Comparison of ENCODE assay signal across 7 cellular contexts in genomic region chr1:240888039-240888786, GRCh38.
DNase-seq lines count a peak whose midpoint lies in the region; ATAC-seq, FAIRE-seq and TF ChIP-seq lines count a peak whose summit lies in the region.

No MANE protein-coding gene starts in this region.

- H3K4me1 ChIP-seq in IMR-90 (ENCODE audit: control insufficient read depth, insufficient read depth, low read length) (no peaks in the 10 kb centered on the region), hepatocyte (ENCODE audit: insufficient read depth) (no peaks in the 10 kb centered on the region)

- no peak overlapping the region for H2AK9ac ChIP-seq in IMR-90 (replicated peaks; ENCODE audit: low read depth, low read length, poor library complexity)

- H2BK120ac ChIP-seq in IMR-90 (ENCODE audit: low read depth, low read length), result no peak overlapping the region

- POLR2A ChIA-PET in IMR-90 (lab: Charles Lee; ENCODE audit: unreplicated experiment), result no interaction called here

- H3K9me1 ChIP-seq in IMR-90 (ENCODE audit: insufficient read depth, low read length), result no peaks in the 10 kb centered on the region

- in situ Hi-C loops in IMR-90 (cut with MboI; ENCODE audit: low sequenced_read_pairs), result no loop called here

- H3K23ac ChIP-seq in IMR-90 (ENCODE audit: low read depth, low read length), result no peak overlapping the region

- TF ChIP-seq RAD21 in IMR-90 (IDR thresholded peaks at IDR 0.05; ENCODE audit: low read length), result peak; percentile 48

- H2BK15ac ChIP-seq in IMR-90 (ENCODE audit: low read depth, low read length), result no peak overlapping the region

- H3K27ac ChIP-seq in IMR-90 (ENCODE audit: insufficient read depth, low read length) (no peak overlapping the region), hepatocyte (no peak overlapping the region)

- no peaks in the 10 kb centered on the region for H3K79me2 ChIP-seq in hepatocyte

- BruUV-seq in IMR-90 (replicated peaks; lab: Mats Ljungman, UMichigan), result no TSS peak

- H3K18ac ChIP-seq in IMR-90 (ENCODE audit: low read depth, low read length), result no peak overlapping the region

- no peak overlapping the region for H4K5ac ChIP-seq in IMR-90 (ENCODE audit: low read depth, low read length)

- H4K91ac ChIP-seq in IMR-90 (ENCODE audit: insufficient read depth, low read depth, low read length), result no peak overlapping the region

- H3K4ac ChIP-seq in IMR-90 (ENCODE audit: low read depth, low read length), result no peak overlapping the region

- H3K56ac ChIP-seq in IMR-90 (ENCODE audit: extremely low read depth, insufficient read depth, low read length), result no peak overlapping the region

- no peak overlapping the region for H2BK20ac ChIP-seq in IMR-90 (ENCODE audit: low read depth, low read length)

- H3K14ac ChIP-seq in IMR-90 (replicated peaks; ENCODE audit: low read depth, low read length), result no peak overlapping the region

- H3K4me3 ChIP-seq in IMR-90 (ENCODE audit: insufficient read depth, low read depth, low read length) (no peak overlapping the region), hepatocyte (no peak overlapping the region), lower leg skin (ENCODE audit: low read depth, poor library complexity, severe bottlenecking) (no peak overlapping the region)

- no peak for FAIRE-seq in urothelium cell line (lab: Jason Lieb, UNC)

- no peak overlapping the region for H4K8ac ChIP-seq in IMR-90 (ENCODE audit: low read depth in 2 of 2, low read length in 2 of 2)

- no peak overlapping the region for H2AFZ ChIP-seq in IMR-90 (replicated peaks; ENCODE audit: low read length, poor library complexity)
- no peak overlapping the region for H2AFZ ChIP-seq in hepatocyte

- H3K9me3 ChIP-seq in IMR-90 (ENCODE audit: control insufficient read depth, insufficient read depth, low read length) (no peaks in the 10 kb centered on the region), hepatocyte (ENCODE audit: low read depth) (no peaks in the 10 kb centered on the region)

- no peaks in the 10 kb centered on the region for H3K9me2 ChIP-seq in hepatocyte (replicated peaks; ENCODE audit: insufficient read depth)

- H3K79me1 ChIP-seq in IMR-90 (ENCODE audit: low read depth in 1 of 2, low read length in 2 of 2), result no peaks in the 10 kb centered on the region

- H3K4me2 ChIP-seq in IMR-90 (ENCODE audit: low read depth, low read length) (no peak overlapping the region), hepatocyte (no peak overlapping the region)

- H3K9ac ChIP-seq in IMR-90 (ENCODE audit: low read depth, low read length), result no peak overlapping the region

- CTCF ChIA-PET in IMR-90 (lab: Yijun Ruan, JAX), result interaction anchor here (0.6 to 1.0 kb wide), 8 partner anchors 14 to 156 kb away, joined by 3 to 6 read pairs (median 3); no protein-coding TSS in a partner anchor

- no peak overlapping the region for H2BK5ac ChIP-seq in IMR-90 (ENCODE audit: low read depth, low read length, poor library complexity, severe bottlenecking)

- H2AK5ac ChIP-seq in IMR-90 (ENCODE audit: low read depth, low read length), result no peak overlapping the region

- H3K27me3 ChIP-seq in IMR-90 (ENCODE audit: control insufficient read depth, insufficient read depth, low read length), result no peaks in the 10 kb centered on the region
- no peaks in the 10 kb centered on the region for H3K27me3 ChIP-seq in hepatocyte

- peak; percentile 69 for ATAC-seq in GM19463 (IDR thresholded peaks at IDR 0.05; ENCODE audit: unreplicated experiment)
- no peak for ATAC-seq in IMR-90 (ENCODE audit: low read depth)

- intact Hi-C loops in IMR-90 (cut with micrococcal nuclease) (loop anchor here (5.0 kb wide), 1 partner anchor 59 kb away; no protein-coding TSS in a partner anchor), lower leg skin (cut with DNase I; ENCODE audit: low total_unique reads) (no loop called here)

- 43% methylated on average over 7 of the region's 15 CpGs; no CpG with 5 or more reads in 1 of the 2 experiments for WGBS in IMR-90 (ENCODE audit: extremely low coverage in 2 of 2, insufficient read length in 1 of 2), 2 experiments
- 62% methylated on average over 15 of the region's 15 CpGs for WGBS in hepatocyte (ENCODE audit: low lambda C conversion rate, missing lambda C conversion rate)
- WGBS in lower leg skin, 2 donors, result 58 to 62% methylated on average over 15 of the region's 15 CpGs

- DNase-seq in ELR (ENCODE audit: low read depth), result peak; percentile 38
- DNase-seq in IMR-90, result no peak
- peak; percentile 35 for DNase-seq in SK-N-DZ (ENCODE audit: low spot score)
- DNase-seq in hepatocyte (ENCODE audit: low spot score), result peak; percentile 65
- DNase-seq in urothelium cell line (ENCODE audit: low spot score), result peak; percentile 65
- no peak for DNase-seq in lower leg skin (ENCODE audit: low spot score in 2 of 2)

- dilution Hi-C loops in IMR-90 (cut with HindIII; ENCODE audit: low sequenced_read_pairs, unreplicated experiment), result no loop called here

- H4K20me1 ChIP-seq in IMR-90 (ENCODE audit: insufficient read depth, low read length), result no peaks in the 10 kb centered on the region
- H4K20me1 ChIP-seq in hepatocyte (ENCODE audit: insufficient read depth, poor library complexity, severe bottlenecking), result no peaks in the 10 kb centered on the region

- TF ChIP-seq POLR2A in IMR-90 (IDR thresholded peaks at IDR 0.05; ENCODE audit: low read depth, low read length) (no peak), lower leg skin (IDR thresholded peaks at IDR 0.05) (no peak)

- H3K36me3 ChIP-seq in IMR-90 (ENCODE audit: control insufficient read depth, insufficient read depth, low read length) (no peaks in the 10 kb centered on the region), hepatocyte (replicated peaks; ENCODE audit: insufficient read depth, low read depth) (no peaks in the 10 kb centered on the region)

- TF ChIP-seq CTCF in IMR-90 (conservative IDR thresholded peaks at IDR 0.05; ENCODE audit: low read depth, low read length) (peak; percentile 40), hepatocyte (IDR thresholded peaks at IDR 0.05; ENCODE audit: poor library complexity) (peak; percentile 88), lower leg skin (IDR thresholded peaks at IDR 0.05) (no peak)

TF ChIP-seq in IMR-90, 13 proteins besides CTCF, POLR2A, EP300 and RAD21:
- TF ChIP-seq SMC3 (IDR thresholded peaks at IDR 0.05; ENCODE audit: low read depth, low read length), result peak; percentile 18; the same call in 1 of the 2 replicates
- no peak for TF ChIP-seq MAZ (IDR thresholded peaks at IDR 0.05; ENCODE audit: borderline replicate concordance, low read depth, low read length)
- peak; percentile 96 for TF ChIP-seq MAFK (IDR thresholded peaks at IDR 0.05; ENCODE audit: low read depth, low read length)
- TF ChIP-seq RCOR1 (IDR thresholded peaks at IDR 0.05; ENCODE audit: insufficient replicate concordance, low read length), result no peak

Comparison
In these comparisons a context has a peak if more than half of its experiments do, and no peak if none do; other contexts are left out.
1. DNase-seq: peak in ELR (single experiment), SK-N-DZ (single experiment), hepatocyte (single experiment) and urothelium cell line (single experiment); none in IMR-90 (single experiment) and lower leg skin (0 of 2).
2. CTCF ChIP-seq: peak in IMR-90 (single experiment) and hepatocyte (single experiment); none in lower leg skin (0 of 3).